In genomic region chr11:3223932-3224729, GRCh38 we compare ENCODE assay signal across 1 cellular context.
TF ChIP-seq lines count a peak whose summit lies in the region.

No MANE protein-coding gene starts in this region.

TF ChIP-seq in GM23338, 12 proteins besides CTCF, POLR2A, EP300 and RAD21:
- TF ChIP-seq ETS1 (IDR thresholded peaks at IDR 0.05) (no peak), STAT1 (IDR thresholded peaks at IDR 0.05; ENCODE audit: unreplicated experiment) (no peak), EZH2phosphoT487 (IDR thresholded peaks at IDR 0.05; ENCODE audit: unreplicated experiment) (no peak), NANOG (IDR thresholded peaks at IDR 0.05; ENCODE audit: borderline replicate concordance) (no peak), REST (IDR thresholded peaks at IDR 0.05; ENCODE audit: unreplicated experiment) (no peak), JUNB (IDR thresholded peaks at IDR 0.05; ENCODE audit: unreplicated experiment) (no peak), POLR2AphosphoS5 (IDR thresholded peaks at IDR 0.05; ENCODE audit: low read depth) (no peak), ZNF462 (CRISPR knock-in tag; IDR thresholded peaks at IDR 0.05) (no peak), EZH2 (IDR thresholded peaks at IDR 0.05; ENCODE audit: low read depth, unreplicated experiment) (no peak), ZNF114 (CRISPR knock-in tag; IDR thresholded peaks at IDR 0.05) (no peak), CREB1 (CRISPR knock-in tag; IDR thresholded peaks at IDR 0.05; ENCODE audit: low read depth) (no peak), ZNF331 (CRISPR knock-in tag; IDR thresholded peaks at IDR 0.05; ENCODE audit: low read depth) (no peak)
